Comparison of ENCODE assay signal across 8 cellular contexts in the genomic region with DNA sequence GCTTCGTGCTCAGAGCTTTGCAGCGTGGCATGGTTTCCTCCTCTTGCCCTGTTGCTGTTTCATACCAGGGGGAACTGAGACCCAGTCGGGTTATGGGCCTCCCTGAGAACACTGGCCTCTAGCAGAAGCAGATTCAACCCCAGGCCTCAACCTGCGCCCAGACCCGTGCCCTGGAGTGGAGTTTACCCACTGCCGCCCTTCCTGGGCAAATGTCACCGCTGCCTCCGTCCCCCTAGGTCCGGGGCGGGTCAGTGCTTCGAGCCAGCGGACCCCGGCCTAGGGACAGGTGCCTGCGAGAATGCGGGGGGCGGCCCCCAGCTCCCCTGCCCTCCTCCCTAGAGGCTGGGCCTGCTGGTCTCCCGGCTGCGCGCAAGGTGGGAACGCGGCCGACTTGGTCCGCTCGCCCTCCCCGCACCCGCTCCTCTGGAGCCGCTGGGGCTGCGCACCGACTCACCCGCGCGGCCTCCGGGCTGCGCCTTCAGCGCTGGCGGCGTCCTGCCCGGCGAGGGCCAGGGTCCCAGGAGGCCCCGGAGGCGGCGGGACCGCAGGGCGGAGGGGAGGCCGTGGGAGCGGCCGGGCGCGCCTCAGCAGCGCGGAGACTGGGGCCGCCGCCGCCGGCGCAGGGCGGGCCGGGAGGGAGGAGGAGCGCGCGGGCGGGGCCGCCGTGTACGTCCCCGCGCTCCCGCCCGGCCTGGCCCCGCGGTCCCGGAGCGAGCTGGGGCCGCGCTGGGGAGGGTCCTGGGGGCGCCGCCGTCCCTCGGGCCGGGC. TPM values are rescaled to one million over a fixed set of nuclear protein-coding genes. Genes with fewer than 3 reads are reported as not detected.
DNase-seq lines count a peak whose midpoint lies in the region; ATAC-seq, FAIRE-seq and TF ChIP-seq lines count a peak whose summit lies in the region.

A gene with protein sequence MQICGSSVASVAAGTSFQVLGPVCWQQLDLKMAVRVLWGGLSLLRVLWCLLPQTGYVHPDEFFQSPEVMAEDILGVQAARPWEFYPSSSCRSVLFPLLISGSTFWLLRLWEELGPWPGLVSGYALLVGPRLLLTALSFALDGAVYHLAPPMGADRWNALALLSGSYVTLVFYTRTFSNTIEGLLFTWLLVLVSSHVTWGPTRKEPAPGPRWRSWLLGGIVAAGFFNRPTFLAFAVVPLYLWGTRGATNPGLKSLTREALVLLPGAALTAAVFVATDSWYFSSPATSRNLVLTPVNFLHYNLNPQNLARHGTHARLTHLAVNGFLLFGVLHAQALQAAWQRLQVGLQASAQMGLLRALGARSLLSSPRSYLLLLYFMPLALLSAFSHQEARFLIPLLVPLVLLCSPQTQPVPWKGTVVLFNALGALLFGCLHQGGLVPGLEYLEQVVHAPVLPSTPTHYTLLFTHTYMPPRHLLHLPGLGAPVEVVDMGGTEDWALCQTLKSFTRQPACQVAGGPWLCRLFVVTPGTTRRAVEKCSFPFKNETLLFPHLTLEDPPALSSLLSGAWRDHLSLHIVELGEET (minus strand): TSS at position 601 of the 768 bp plus-strand sequence. CDS start 16,802 bp downstream, outside the sequence.

- no peaks in the 10 kb centered on the region for H3K79me2 ChIP-seq in SU-DHL-6 (ENCODE audit: insufficient read depth, low read length)
- no peaks in the 10 kb centered on the region for H3K79me2 ChIP-seq in mammary epithelial cell (ENCODE audit: insufficient read depth, low read length)

- peak within 1 kb of the TSS; percentile 96 for H2AFZ ChIP-seq in SU-DHL-6 (ENCODE audit: low read depth, low read length, severe bottlenecking)
- peak within 1 kb of the TSS; percentile 93 for H2AFZ ChIP-seq in mammary epithelial cell (ENCODE audit: low read depth, low read length)

- H3K27me3 ChIP-seq in SU-DHL-6 (ENCODE audit: low read length), result no peaks in the 10 kb centered on the region
- H3K27me3 ChIP-seq in mammary epithelial cell (ENCODE audit: insufficient read depth, low read length), result no peaks in the 10 kb centered on the region

- peak within 1 kb of the TSS; percentile 80 for H3K4me3 Mint-ChIP-seq in Calu3 (ENCODE audit: low read depth, unreplicated experiment)

- H3K4me3 ChIP-seq in SU-DHL-6 (ENCODE audit: insufficient read depth, low read length, poor library complexity, severe bottlenecking), result peak within 1 kb of the TSS; percentile 67
- peak within 1 kb of the TSS; percentile 68 to 72 (median 70) for H3K4me3 ChIP-seq in mammary epithelial cell (replicated peaks in 1 of 3; ENCODE audit: insufficient read depth in 1 of 3, low read depth in 2 of 3, low read length in 3 of 3)

- H3K36me3 Mint-ChIP-seq in Calu3 (ENCODE audit: insufficient read depth, unreplicated experiment), result peaks cover 29% of the 10 kb centered on the region

- dilution Hi-C loops in mammary epithelial cell (cut with HindIII; ENCODE audit: low sequenced_read_pairs), result no loop called here

- DNase-seq in Calu3, result peak; percentile 49
- peak; percentile 30 for DNase-seq in mammary epithelial cell
- peak; percentile 62 for DNase-seq in left kidney (ENCODE audit: low read depth, low spot score)
- peak; percentile 36 for DNase-seq in stimulated activated CD8-positive, alpha-beta memory T cell treated with anti-CD3 and anti-CD28 coated beads, Interleukin-4, amount 100 ng/mL, for 24 hours (ENCODE audit: low read depth)
- no peak for DNase-seq in RCC 7860 (ENCODE audit: low spot score)

- peak; percentile 64 for ATAC-seq in GM19395 (IDR thresholded peaks at IDR 0.05; ENCODE audit: unreplicated experiment)
- ATAC-seq in HG03442 (IDR thresholded peaks at IDR 0.05; ENCODE audit: unreplicated experiment), result peak; percentile 51

- intact Hi-C loops in Calu3 (cut with micrococcal nuclease; ENCODE audit: unreplicated experiment), result no loop called here
- intact Hi-C loops in mammary epithelial cell (cut with micrococcal nuclease), result loop anchor here (2.0 kb wide), 1 partner anchor 432 kb away; no protein-coding TSS in a partner anchor

- H3K4me2 ChIP-seq in SU-DHL-6 (ENCODE audit: low read depth, low read length, poor library complexity, severe bottlenecking) (peak within 1 kb of the TSS; percentile 93), mammary epithelial cell (ENCODE audit: insufficient read depth, low read depth, low read length) (peak within 1 kb of the TSS; percentile 99)

- H3K27ac ChIP-seq in SU-DHL-6 (ENCODE audit: low read depth, low read length), result no peak within 1 kb of the TSS; the same call in 1 of the 2 replicates
- H3K27ac ChIP-seq in mammary epithelial cell (ENCODE audit: insufficient read depth, low read depth, low read length), result peak within 1 kb of the TSS; percentile 29

- 1% methylated on average over 10 of the region's 80 CpGs for WGBS in mammary epithelial cell (ENCODE audit: low coverage, missing lambda C conversion rate)

- no peaks in the 10 kb centered on the region for H3K9me3 Mint-ChIP-seq in Calu3 (ENCODE audit: low read depth, unreplicated experiment)

- H3K9ac ChIP-seq in SU-DHL-6 (ENCODE audit: low read length), result peak within 1 kb of the TSS; percentile 84
- peak within 1 kb of the TSS; percentile 48 for H3K9ac ChIP-seq in mammary epithelial cell (ENCODE audit: insufficient read depth, low read length)

- peaks cover 16% of the 10 kb centered on the region for H3K27me3 Mint-ChIP-seq in Calu3 (ENCODE audit: unreplicated experiment)

- H3K36me3 ChIP-seq in SU-DHL-6 (ENCODE audit: low read length) (no peaks in the 10 kb centered on the region), mammary epithelial cell (ENCODE audit: insufficient read depth, low read length) (no peaks in the 10 kb centered on the region)

- H3F3A ChIP-seq in SU-DHL-6 (ENCODE audit: insufficient read depth), result no peaks in the 10 kb centered on the region

- H3K9me2 ChIP-seq in SU-DHL-6 (replicated peaks; ENCODE audit: insufficient read depth, low read length), result no peaks in the 10 kb centered on the region

- in situ Hi-C loops in mammary epithelial cell (cut with MboI; ENCODE audit: low sequenced_read_pairs in 2 of 2), result no loop called here

- no peak for FAIRE-seq in RCC 7860 (lab: Jason Lieb, UNC)

- BruUV-seq in Calu3 (replicated peaks; lab: Mats Ljungman, UMichigan), result no TSS peak
- BruUV-seq in mammary epithelial cell (replicated peaks; lab: Mats Ljungman, UMichigan), result no TSS peak

- peaks cover 16% of the 10 kb centered on the region for H3K4me1 ChIP-seq in mammary epithelial cell (ENCODE audit: insufficient read depth, low read length)

- H4K20me1 ChIP-seq in SU-DHL-6 (ENCODE audit: low read depth, low read length) (no peaks in the 10 kb centered on the region), mammary epithelial cell (ENCODE audit: insufficient read depth, low read length) (no peaks in the 10 kb centered on the region)

- CTCF ChIA-PET in Calu3 (lab: Charles Lee) (no interaction called here), mammary epithelial cell (lab: Charles Lee; ENCODE audit: low non-redundant PET) (no interaction called here)

- peaks cover 10% of the 10 kb centered on the region for H3K4me1 Mint-ChIP-seq in Calu3 (ENCODE audit: low read depth, unreplicated experiment)

- H3K27ac Mint-ChIP-seq in Calu3 (ENCODE audit: unreplicated experiment), result no peak within 1 kb of the TSS

- TF ChIP-seq CTCF in Calu3 (IDR thresholded peaks at IDR 0.05; ENCODE audit: unreplicated experiment), result no peak
- TF ChIP-seq CTCF in SU-DHL-6 (IDR thresholded peaks at IDR 0.05; ENCODE audit: insufficient read depth, low read length, poor library complexity, severe bottlenecking), result no peak
- TF ChIP-seq CTCF in mammary epithelial cell (conservative IDR thresholded peaks at IDR 0.05 in 1 of 2, IDR thresholded peaks at IDR 0.05 in 1 of 2; ENCODE audit: extremely low read depth in 1 of 2, insufficient read depth in 1 of 2, low read depth in 1 of 2, low read length in 2 of 2), result no peak

- no peaks in the 10 kb centered on the region for H3K9me3 ChIP-seq in SU-DHL-6 (ENCODE audit: insufficient read depth, low read length)
- H3K9me3 ChIP-seq in mammary epithelial cell (replicated peaks; ENCODE audit: insufficient read depth, low read length), result no peaks in the 10 kb centered on the region

RNA-seq across cellular contexts. Expression of the gene that starts here (rescaled TPM):
- 6.7 TPM in 2 replicates for total RNA-seq in Calu3 (2022)
- total RNA-seq in mammary epithelial cell, result 1 to 10 TPM; 2.7 to 4.7 TPM
- 1.0 TPM for polyA plus RNA-seq in mammary epithelial cell
- polyA minus RNA-seq in mammary epithelial cell, result 1.2 TPM
